26 cellular contexts compared by ENCODE assay signal in genomic region chr11:68035266-68035876, GRCh38. TPM values are rescaled to one million over a fixed set of nuclear protein-coding genes. Genes with fewer than 3 reads are reported as not detected.
A peak's percentile ranks its signal among the peaks of the same experiment; 100 is the strongest.
DNase-seq lines count a peak whose midpoint lies in the region; ATAC-seq and TF ChIP-seq lines count a peak whose summit lies in the region.
"Had no signal": no experiment of that assay in that cellular context is flagged by ENCODE, and none has a peak within 500 bp of the region (broad histone marks: within the 10 kb centered on the region; RNA-seq: fewer than 3 reads in every experiment).

No MANE protein-coding gene starts in this region.

- H3K9me2 ChIP-seq in MM.1S (replicated peaks; ENCODE audit: insufficient read depth, low read length) = no peaks in the 10 kb centered on the region

- H3K4me2 ChIP-seq in BLaER1 treated with 17β-estradiol and CSF1 and Interleukin-3, amounts not matched to agents 10 nM and 100 nM = peak overlapping the region in 6 of 11 experiments; percentile 97 to 100 (median 100); a peak in 12 of 22 replicates
- H3K4me2 ChIP-seq in MM.1S (ENCODE audit: low read depth, low read length) = no peak overlapping the region

- no peak overlapping the region for H3K4me3 Mint-ChIP-seq in activated T-cell treated with anti-CD3 and anti-CD28 coated beads, Interleukin-2, amount 50 U/mL, for 72 hours
- H3K4me3 Mint-ChIP-seq in activated T-cell treated with anti-CD3 and anti-CD28 coated beads, Interleukin-2, amount 50 U/mL, for 24 hours = no peak overlapping the region
- H3K4me3 Mint-ChIP-seq in central memory CD8-positive, alpha-beta T cell = peak overlapping the region; percentile 25
- H3K4me3 Mint-ChIP-seq in activated T-helper 2 cell treated with anti-CD3 and anti-CD28 coated beads, Interferon-gamma antibody, Interleukin-2, Interleukin-4, amounts not matched to agents 10 μg/mL and 5 μg/mL and 100 μg/mL, durations not matched to agents 14 hours and 24 hours and 36 hours (ENCODE audit: low read depth) = no peak overlapping the region
- H3K4me3 Mint-ChIP-seq: memory B cell, T-helper 17 cell had no signal

- peaks cover 22 to 47% (median 27%) of the 10 kb centered on the region in 11 experiments for H3K36me3 ChIP-seq in BLaER1 treated with 17β-estradiol and CSF1 and Interleukin-3, amounts not matched to agents 10 nM and 100 nM
- no peaks in the 10 kb centered on the region for H3K36me3 ChIP-seq in neutrophil
- H3K36me3 ChIP-seq in MM.1S (replicated peaks; ENCODE audit: insufficient read depth, low read length) = 0 out of 2 replicates have a peak, but pooled peaks cover 2% of the 10 kb centered on the region

- DNase-seq in activated T-cell treated with anti-CD3 and anti-CD28 coated beads, Interleukin-2, amount 50 U/mL, for 72 hours = no peak
- no peak for DNase-seq in activated T-cell treated with anti-CD3 and anti-CD28 coated beads, Interleukin-2, amount 50 U/mL, for 24 hours
- DNase-seq in central memory CD8-positive, alpha-beta T cell (ENCODE audit: low spot score in 2 of 2) = no peak
- no peak for DNase-seq in MM.1S
- no peak for DNase-seq in NCI-H2107 (lab: John Stamatoyannopoulos, UW)
- no peak for DNase-seq in activated T-helper 2 cell treated with anti-CD3 and anti-CD28 coated beads, Interferon-gamma antibody, Interleukin-2, Interleukin-4, amounts not matched to agents 10 μg/mL and 5 μg/mL and 100 μg/mL, durations not matched to agents 14 hours and 24 hours and 36 hours (ENCODE audit: low spot score)
- DNase-seq: activated CD4-positive, alpha-beta T cell treated with anti-CD3 and anti-CD28 coated beads for 4 hours; activated CD8-positive, alpha-beta memory T cell treated with anti-CD3 and anti-CD28 coated beads, Interleukin-2, amount 50 U/mL, for 4 hours; activated gamma-delta T cell; amygdala; C1 segment of cervical spinal cord; dermis blood vessel endothelial cell; DMS 273 treated with DMSO at 0.1 percent for 48 hours; Karpas-422; NCI-H2171 treated with DMSO at 0.1 percent for 48 hours; NCI-H526; occipital lobe; small intestine; stimulated activated CD4-positive, alpha-beta T cell treated with anti-CD3 and anti-CD28 coated beads, Interleukin-2, amount 100 ng/mL, for 24 hours; substantia nigra; T-helper 17 cell had no signal

- H3K4me3 ChIP-seq in BLaER1 treated with 17β-estradiol and CSF1 and Interleukin-3, amounts not matched to agents 10 nM and 100 nM = no peak overlapping the region
- no peak overlapping the region for H3K4me3 ChIP-seq in neutrophil (ENCODE audit: low read depth in 1 of 2, low read length in 1 of 2)
- no peak overlapping the region for H3K4me3 ChIP-seq in MM.1S (ENCODE audit: low read length)
- H3K4me3 ChIP-seq: HAP-1, SK-N-MC had no signal

- peaks cover 0 to 1% (median 0%) of the 10 kb centered on the region in 11 experiments; a peak in 3 of 22 replicates for H4K20me1 ChIP-seq in BLaER1 treated with 17β-estradiol and CSF1 and Interleukin-3, amounts not matched to agents 10 nM and 100 nM
- no peaks in the 10 kb centered on the region for H4K20me1 ChIP-seq in MM.1S (ENCODE audit: insufficient read depth, low read length)

- peak overlapping the region in 9 of 11 experiments; percentile 15 to 89 (median 78); a peak in 11 of 22 replicates for H3K9ac ChIP-seq in BLaER1 treated with 17β-estradiol and CSF1 and Interleukin-3, amounts not matched to agents 10 nM and 100 nM
- H3K9ac ChIP-seq in MM.1S (ENCODE audit: low read length) = no peak overlapping the region

- H3K4me1 ChIP-seq in BLaER1 treated with 17β-estradiol and CSF1 and Interleukin-3, amounts not matched to agents 10 nM and 100 nM = peaks cover 58 to 74% (median 65%) of the 10 kb centered on the region in 10 experiments
- H3K4me1 ChIP-seq in neutrophil (ENCODE audit: control insufficient read depth in 1 of 2, insufficient read depth in 1 of 2, low read depth in 1 of 2, low read length in 1 of 2) (peaks cover 54 to 68% of the 10 kb centered on the region in 2 experiments), MM.1S (ENCODE audit: low read length) (peaks cover 14% of the 10 kb centered on the region)

- no peaks in the 10 kb centered on the region for H3K9me3 ChIP-seq in BLaER1 treated with 17β-estradiol and CSF1 and Interleukin-3, amounts not matched to agents 10 nM and 100 nM (replicated peaks in 1 of 11)
- H3K9me3 ChIP-seq in neutrophil = no peaks in the 10 kb centered on the region
- no peaks in the 10 kb centered on the region for H3K9me3 ChIP-seq in MM.1S (replicated peaks; ENCODE audit: insufficient read depth, low read length)
- H3K9me3 ChIP-seq: HAP-1 had no signal

- peaks cover 31% of the 10 kb centered on the region for H3K4me1 Mint-ChIP-seq in activated T-cell treated with anti-CD3 and anti-CD28 coated beads, Interleukin-2, amount 50 U/mL, for 72 hours (ENCODE audit: low read depth)
- H3K4me1 Mint-ChIP-seq in activated T-cell treated with anti-CD3 and anti-CD28 coated beads, Interleukin-2, amount 50 U/mL, for 24 hours (ENCODE audit: low read depth) = peaks cover 26% of the 10 kb centered on the region
- H3K4me1 Mint-ChIP-seq in central memory CD8-positive, alpha-beta T cell = peaks cover 34% of the 10 kb centered on the region
- peaks cover 15% of the 10 kb centered on the region for H3K4me1 Mint-ChIP-seq in activated T-helper 2 cell treated with anti-CD3 and anti-CD28 coated beads, Interferon-gamma antibody, Interleukin-2, Interleukin-4, amounts not matched to agents 10 μg/mL and 5 μg/mL and 100 μg/mL, durations not matched to agents 14 hours and 24 hours and 36 hours (ENCODE audit: low read depth)

- H3K79me2 ChIP-seq in MM.1S (ENCODE audit: low read length) = peaks cover 55% of the 10 kb centered on the region

- H2AFZ ChIP-seq in MM.1S (ENCODE audit: low read length) = no peak overlapping the region

- H3F3A ChIP-seq in MM.1S (ENCODE audit: insufficient read depth, low read length) = peaks cover 27% of the 10 kb centered on the region

- ATAC-seq in activated T-cell treated with anti-CD3 and anti-CD28 coated beads, Interleukin-2, amount 50 U/mL, for 72 hours (replicated peaks in 1 of 2) = no peak
- ATAC-seq in central memory CD8-positive, alpha-beta T cell (replicated peaks; ENCODE audit: extremely low read depth, poor library complexity, severe bottlenecking) = no peak
- ATAC-seq: T-helper 17 cell had no signal

- intact Hi-C loops in activated T-helper 2 cell treated with anti-CD3 and anti-CD28 coated beads, Interferon-gamma antibody, Interleukin-2, Interleukin-4, amounts not matched to agents 10 μg/mL and 5 μg/mL and 100 μg/mL, durations not matched to agents 14 hours and 24 hours and 36 hours (cut with micrococcal nuclease) = loop anchor here (10.0 kb wide), 1 partner anchor 179 kb away; the partner anchor contains the start of gene KMT5B

- no peaks in the 10 kb centered on the region for H3K36me3 Mint-ChIP-seq in activated T-cell treated with anti-CD3 and anti-CD28 coated beads, Interleukin-2, amount 50 U/mL, for 72 hours (ENCODE audit: insufficient read depth in 2 of 2)
- peaks cover 66% of the 10 kb centered on the region for H3K36me3 Mint-ChIP-seq in activated T-cell treated with anti-CD3 and anti-CD28 coated beads, Interleukin-2, amount 50 U/mL, for 24 hours (ENCODE audit: low read depth)
- H3K36me3 Mint-ChIP-seq in central memory CD8-positive, alpha-beta T cell (ENCODE audit: insufficient read depth) = peaks cover 11% of the 10 kb centered on the region
- peaks cover 12% of the 10 kb centered on the region for H3K36me3 Mint-ChIP-seq in activated T-helper 2 cell treated with anti-CD3 and anti-CD28 coated beads, Interferon-gamma antibody, Interleukin-2, Interleukin-4, amounts not matched to agents 10 μg/mL and 5 μg/mL and 100 μg/mL, durations not matched to agents 14 hours and 24 hours and 36 hours (ENCODE audit: low read depth)

- no peaks in the 10 kb centered on the region for H3K27me3 Mint-ChIP-seq in activated T-cell treated with anti-CD3 and anti-CD28 coated beads, Interleukin-2, amount 50 U/mL, for 72 hours (ENCODE audit: low read depth)
- H3K27me3 Mint-ChIP-seq in activated T-cell treated with anti-CD3 and anti-CD28 coated beads, Interleukin-2, amount 50 U/mL, for 24 hours = no peaks in the 10 kb centered on the region
- no peaks in the 10 kb centered on the region for H3K27me3 Mint-ChIP-seq in central memory CD8-positive, alpha-beta T cell
- H3K27me3 Mint-ChIP-seq in activated T-helper 2 cell treated with anti-CD3 and anti-CD28 coated beads, Interferon-gamma antibody, Interleukin-2, Interleukin-4, amounts not matched to agents 10 μg/mL and 5 μg/mL and 100 μg/mL, durations not matched to agents 14 hours and 24 hours and 36 hours (ENCODE audit: low read depth) = no peaks in the 10 kb centered on the region
- H3K27me3 Mint-ChIP-seq: memory B cell, T-helper 17 cell had no signal

- H3K27ac ChIP-seq in BLaER1 treated with 17β-estradiol and CSF1 and Interleukin-3, amounts not matched to agents 10 nM and 100 nM = peak overlapping the region in 6 of 11 experiments; percentile 79 to 90 (median 87); a peak in 13 of 22 replicates
- H3K27ac ChIP-seq in neutrophil (peak overlapping the region; percentile 99), MM.1S (ENCODE audit: low read length) (no peak overlapping the region)
- H3K27ac ChIP-seq: SK-N-MC had no signal

- H3K27ac Mint-ChIP-seq in activated T-cell treated with anti-CD3 and anti-CD28 coated beads, Interleukin-2, amount 50 U/mL, for 72 hours = peak overlapping the region; percentile 15
- no peak overlapping the region for H3K27ac Mint-ChIP-seq in activated T-cell treated with anti-CD3 and anti-CD28 coated beads, Interleukin-2, amount 50 U/mL, for 24 hours
- H3K27ac Mint-ChIP-seq in central memory CD8-positive, alpha-beta T cell (ENCODE audit: low read depth) = peak overlapping the region; percentile 68
- no peak overlapping the region for H3K27ac Mint-ChIP-seq in activated T-helper 2 cell treated with anti-CD3 and anti-CD28 coated beads, Interferon-gamma antibody, Interleukin-2, Interleukin-4, amounts not matched to agents 10 μg/mL and 5 μg/mL and 100 μg/mL, durations not matched to agents 14 hours and 24 hours and 36 hours
- H3K27ac Mint-ChIP-seq: memory B cell, T-helper 17 cell had no signal

- TF ChIP-seq CTCF in neutrophil (IDR thresholded peaks at IDR 0.05) (no peak), MM.1S (IDR thresholded peaks at IDR 0.05; ENCODE audit: low read length) (no peak)

- no peaks in the 10 kb centered on the region for H3K27me3 ChIP-seq in BLaER1 treated with 17β-estradiol and CSF1 and Interleukin-3, amounts not matched to agents 10 nM and 100 nM
- H3K27me3 ChIP-seq in neutrophil (no peaks in the 10 kb centered on the region), MM.1S (replicated peaks; ENCODE audit: insufficient read depth, low read length) (no peaks in the 10 kb centered on the region)

- no peaks in the 10 kb centered on the region for H3K9me3 Mint-ChIP-seq in activated T-cell treated with anti-CD3 and anti-CD28 coated beads, Interleukin-2, amount 50 U/mL, for 72 hours
- no peaks in the 10 kb centered on the region for H3K9me3 Mint-ChIP-seq in activated T-cell treated with anti-CD3 and anti-CD28 coated beads, Interleukin-2, amount 50 U/mL, for 24 hours
- no peaks in the 10 kb centered on the region for H3K9me3 Mint-ChIP-seq in central memory CD8-positive, alpha-beta T cell
- H3K9me3 Mint-ChIP-seq in activated T-helper 2 cell treated with anti-CD3 and anti-CD28 coated beads, Interferon-gamma antibody, Interleukin-2, Interleukin-4, amounts not matched to agents 10 μg/mL and 5 μg/mL and 100 μg/mL, durations not matched to agents 14 hours and 24 hours and 36 hours = no peaks in the 10 kb centered on the region
- H3K9me3 Mint-ChIP-seq: memory B cell had no signal

RNA-seq across cellular contexts. Expression of gene TCIRG1, which starts 3.5 kb away (rescaled TPM):
- total RNA-seq in activated T-cell treated with anti-CD3 and anti-CD28 coated beads, Interleukin-2, amount 50 U/mL, for 72 hours = 100 to 1,000 TPM; 141 to 146 TPM
- total RNA-seq in activated T-helper 2 cell treated with anti-CD3 and anti-CD28 coated beads, Interferon-gamma antibody, Interleukin-2, Interleukin-4, amounts not matched to agents 10 μg/mL and 5 μg/mL and 100 μg/mL, durations not matched to agents 14 hours and 24 hours and 36 hours = 148 and 154 TPM in 2 replicates

RNA-seq across cellular contexts. Expression of gene NDUFS8, which starts 4.9 kb away (rescaled TPM):
- 100 to 1,000 TPM; 128 to 129 TPM for total RNA-seq in activated T-cell treated with anti-CD3 and anti-CD28 coated beads, Interleukin-2, amount 50 U/mL, for 72 hours
- total RNA-seq in activated T-helper 2 cell treated with anti-CD3 and anti-CD28 coated beads, Interferon-gamma antibody, Interleukin-2, Interleukin-4, amounts not matched to agents 10 μg/mL and 5 μg/mL and 100 μg/mL, durations not matched to agents 14 hours and 24 hours and 36 hours = 125 and 139 TPM in 2 replicates

RNA-seq across cellular contexts. Expression of gene ALDH3B1, which starts 25.2 kb away (rescaled TPM):
- total RNA-seq in activated T-cell treated with anti-CD3 and anti-CD28 coated beads, Interleukin-2, amount 50 U/mL, for 72 hours = under 1 TPM; 0.10 to 0.16 TPM
- not detected in 2 replicates for total RNA-seq in activated T-helper 2 cell treated with anti-CD3 and anti-CD28 coated beads, Interferon-gamma antibody, Interleukin-2, Interleukin-4, amounts not matched to agents 10 μg/mL and 5 μg/mL and 100 μg/mL, durations not matched to agents 14 hours and 24 hours and 36 hours

RNA-seq across cellular contexts. Expression of gene UNC93B1, which starts 31.5 kb away (rescaled TPM):
- total RNA-seq in activated T-cell treated with anti-CD3 and anti-CD28 coated beads, Interleukin-2, amount 50 U/mL, for 72 hours = 10 to 100 TPM in 1 of 2 donors, 1 to 10 TPM in 1; 8.0 to 16.7 TPM
- total RNA-seq in activated T-helper 2 cell treated with anti-CD3 and anti-CD28 coated beads, Interferon-gamma antibody, Interleukin-2, Interleukin-4, amounts not matched to agents 10 μg/mL and 5 μg/mL and 100 μg/mL, durations not matched to agents 14 hours and 24 hours and 36 hours = 12.3 and 14.1 TPM in 2 replicates

Comparison
In these comparisons a context has a peak if more than half of its experiments do, and no peak if none do; other contexts are left out.
1. H3K27ac Mint-ChIP-seq: peak in activated T-cell treated with anti-CD3 and anti-CD28 coated beads, Interleukin-2, amount 50 U/mL, for 72 hours (single experiment) and central memory CD8-positive, alpha-beta T cell (single experiment); none in activated T-cell treated with anti-CD3 and anti-CD28 coated beads, Interleukin-2, amount 50 U/mL, for 24 hours (single experiment) and activated T-helper 2 cell treated with anti-CD3 and anti-CD28 coated beads, Interferon-gamma antibody, Interleukin-2, Interleukin-4, amounts not matched to agents 10 μg/mL and 5 μg/mL and 100 μg/mL, durations not matched to agents 14 hours and 24 hours and 36 hours (single experiment).